1 cellular context compared by ENCODE assay signal in genomic region chr20:17862171-17862570, GRCh38.
TF ChIP-seq lines count a peak whose summit lies in the region.

No MANE protein-coding gene starts in this region.

TF ChIP-seq in H1, 55 proteins besides CTCF, POLR2A, EP300 and RAD21 (continued from another document):
- no peak for TF ChIP-seq RXRA (IDR thresholded peaks at IDR 0.05; ENCODE audit: insufficient read depth, low read depth, low read length)
- TF ChIP-seq CREB1 (IDR thresholded peaks at IDR 0.05) = no peak
- TF ChIP-seq ZNF274 (IDR thresholded peaks at IDR 0.05; ENCODE audit: borderline replicate concordance, extremely low read depth, low read length) = no peak
- TF ChIP-seq POU5F1 (IDR thresholded peaks at IDR 0.05; ENCODE audit: low read depth, low read length) = no peak
